8 cellular contexts compared by ENCODE assay signal in the genomic region with DNA sequence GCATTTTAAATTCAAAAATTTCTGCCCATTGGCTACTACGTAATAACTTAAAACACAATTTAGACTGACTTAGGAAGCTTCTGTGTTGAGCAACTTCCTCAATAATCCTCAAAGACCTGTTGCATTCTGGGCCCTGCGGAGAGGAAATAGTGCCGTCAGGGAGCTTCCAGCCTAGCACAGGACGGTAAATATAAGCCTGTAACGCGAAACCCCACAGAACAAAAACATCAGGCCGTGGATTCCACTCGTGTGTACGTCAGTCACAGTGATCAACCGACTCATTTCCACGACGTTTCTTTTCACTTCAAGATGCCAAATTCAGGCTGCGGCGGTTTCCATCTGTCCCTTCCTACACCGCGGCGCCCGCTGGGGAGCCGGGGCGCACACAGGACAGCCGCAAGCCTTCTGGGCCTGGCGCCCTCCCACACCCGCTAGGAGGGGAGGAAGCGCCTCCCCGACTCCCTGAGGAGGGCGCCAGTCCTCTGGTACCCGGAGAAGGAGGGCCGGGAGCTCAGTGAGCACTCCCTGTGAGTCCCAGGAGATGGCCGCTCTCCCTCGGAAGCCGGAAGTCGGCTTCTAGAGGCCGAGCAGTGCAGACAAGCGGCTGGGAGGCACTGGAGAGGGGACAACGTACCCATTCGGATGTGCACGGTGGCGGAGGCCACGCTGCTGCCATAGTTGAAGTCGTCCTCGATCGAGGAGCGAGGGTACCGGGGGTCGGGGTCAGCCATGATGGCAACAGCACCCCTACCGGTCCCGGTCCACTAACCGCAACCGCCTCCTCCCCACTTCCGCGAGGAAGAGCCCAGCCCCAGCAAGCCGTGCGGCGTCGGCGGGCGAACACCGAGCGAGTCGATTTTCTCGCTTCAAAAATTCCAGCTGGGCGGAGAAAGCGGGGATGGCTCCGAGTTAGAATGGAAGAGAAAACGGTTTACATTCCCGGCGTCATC. TPM values are rescaled to one million over a fixed set of nuclear protein-coding genes. Genes with fewer than 3 reads are reported as not detected.
DNase-seq lines count a peak whose midpoint lies in the region; ATAC-seq and TF ChIP-seq lines count a peak whose summit lies in the region.

TMBIM4 (minus strand) TSS at position 776 of the 950 bp plus-strand sequence; CDS start at position 731, 45 bp downstream.

- H3K36me3 Mint-ChIP-seq in nephron progenitor cell (ENCODE audit: low read depth) = peaks cover 48% of the 10 kb centered on the region

- H3K4me3 Mint-ChIP-seq in nephron progenitor cell = peak within 1 kb of the TSS; percentile 86
- peak within 1 kb of the TSS; percentile 98 to 99 for H3K4me3 Mint-ChIP-seq in stimulated activated naive CD8-positive, alpha-beta T cell treated with anti-CD3 and anti-CD28 coated beads, Interleukin-15, amount 100 ng/mL, for 72 hours

- H3K36me3 ChIP-seq in H7 (replicated peaks; ENCODE audit: control insufficient read depth, insufficient read depth, low read length) (no peaks in the 10 kb centered on the region), Loucy (ENCODE audit: insufficient read depth, low read length) (no peaks in the 10 kb centered on the region)

- H3K27me3 ChIP-seq in H7 (ENCODE audit: control insufficient read depth, insufficient read depth, low read length) (no peaks in the 10 kb centered on the region), Loucy (ENCODE audit: insufficient read depth, low read length, poor library complexity, severe bottlenecking) (no peaks in the 10 kb centered on the region)

- H3F3A ChIP-seq in Loucy (ENCODE audit: low read depth) = 0 out of 2 replicates have a peak, but pooled peaks cover 5% of the 10 kb centered on the region

- TF ChIP-seq CTCF in Loucy (conservative IDR thresholded peaks at IDR 0.05; ENCODE audit: low read length) (no peak; the same call in none of the 2 replicates), fibroblast of the aortic adventitia (IDR thresholded peaks at IDR 0.05; ENCODE audit: insufficient read depth, low read length) (peak; percentile 58), nephron progenitor cell (IDR thresholded peaks at IDR 0.05) (no peak)

- H3K4me1 Mint-ChIP-seq in nephron progenitor cell = peaks cover 13% of the 10 kb centered on the region
- peaks cover 50% of the 10 kb centered on the region for H3K4me1 Mint-ChIP-seq in stimulated activated naive CD8-positive, alpha-beta T cell treated with anti-CD3 and anti-CD28 coated beads, Interleukin-15, amount 100 ng/mL, for 72 hours

- TF ChIP-seq POLR2A in Raji (IDR thresholded peaks at IDR 0.05; ENCODE audit: insufficient read depth, low read depth, low read length) = peak; percentile 60

- H3K9me3 ChIP-seq in Loucy (ENCODE audit: insufficient read depth, low read depth, low read length) = peaks cover 14% of the 10 kb centered on the region; the same call in 1 of the 2 replicates

- ATAC-seq in stimulated activated naive CD8-positive, alpha-beta T cell treated with anti-CD3 and anti-CD28 coated beads, Interleukin-15, amount 100 ng/mL, for 72 hours = peak; percentile 88

- H4K20me1 ChIP-seq in Loucy (ENCODE audit: insufficient read depth, low read length, poor library complexity, severe bottlenecking) = no peaks in the 10 kb centered on the region

- H3K9me2 ChIP-seq in Loucy (replicated peaks; ENCODE audit: low read depth, low read length) = no peaks in the 10 kb centered on the region

- H3K4me1 ChIP-seq in Loucy (ENCODE audit: insufficient read depth, low read length, poor library complexity, severe bottlenecking) = peaks cover 21% of the 10 kb centered on the region

- peak within 1 kb of the TSS; percentile 91 for H3K4me2 ChIP-seq in Loucy (ENCODE audit: low read depth, low read length, poor library complexity, severe bottlenecking)

- peaks cover 3% of the 10 kb centered on the region for H3K27me3 Mint-ChIP-seq in nephron progenitor cell (ENCODE audit: low read depth, poor library complexity)
- no peaks in the 10 kb centered on the region for H3K27me3 Mint-ChIP-seq in stimulated activated naive CD8-positive, alpha-beta T cell treated with anti-CD3 and anti-CD28 coated beads, Interleukin-15, amount 100 ng/mL, for 72 hours

- H2AFZ ChIP-seq in Loucy (ENCODE audit: low read length) = peak within 1 kb of the TSS; percentile 94

- H3K4me3 ChIP-seq in H7 (ENCODE audit: insufficient read depth, low read depth, low read length) = peak within 1 kb of the TSS; percentile 40; the same call in 1 of the 2 replicates
- peak within 1 kb of the TSS; percentile 83 for H3K4me3 ChIP-seq in Loucy (ENCODE audit: low read length, poor library complexity, severe bottlenecking)
- H3K4me3 ChIP-seq in fibroblast of the aortic adventitia (ENCODE audit: low read depth, low read length) = peak within 1 kb of the TSS; percentile 85

- H3K79me2 ChIP-seq in Loucy (ENCODE audit: insufficient read depth, low read length) = peaks cover 46% of the 10 kb centered on the region

- DNase-seq in G401 (ENCODE audit: low spot score) = peak; percentile 70
- DNase-seq in H7 = peak; percentile 86
- DNase-seq in activated T-helper 9 cell treated with anti-CD3 and anti-CD28 coated beads, Interleukin-2, amount 50 U/mL, for 16 hours (ENCODE audit: low read depth) = peak; percentile 81
- peak; percentile 95 for DNase-seq in fibroblast of the aortic adventitia (ENCODE audit: low read depth)
- peak; percentile 61 for DNase-seq in nephron progenitor cell
- DNase-seq in stimulated activated naive CD8-positive, alpha-beta T cell treated with anti-CD3 and anti-CD28 coated beads, Interleukin-15, amount 100 ng/mL, for 72 hours = peak; percentile 81 to 89

- H3K27ac Mint-ChIP-seq in nephron progenitor cell = peak within 1 kb of the TSS; percentile 97
- peak within 1 kb of the TSS; percentile 99 for H3K27ac Mint-ChIP-seq in stimulated activated naive CD8-positive, alpha-beta T cell treated with anti-CD3 and anti-CD28 coated beads, Interleukin-15, amount 100 ng/mL, for 72 hours

- peak within 1 kb of the TSS; percentile 94 for H3K9ac ChIP-seq in Loucy (ENCODE audit: low read depth, low read length, poor library complexity, severe bottlenecking)

- H3K9me3 Mint-ChIP-seq in nephron progenitor cell = peaks cover 84% of the 10 kb centered on the region
- peaks cover 9 to 12% of the 10 kb centered on the region in 2 donors for H3K9me3 Mint-ChIP-seq in stimulated activated naive CD8-positive, alpha-beta T cell treated with anti-CD3 and anti-CD28 coated beads, Interleukin-15, amount 100 ng/mL, for 72 hours

- in situ Hi-C loops in G401 (cut with HindIII; ENCODE audit: low sequenced_read_pairs) = no loop called here

RNA-seq across cellular contexts. Expression of gene TMBIM4, which starts in this region (rescaled TPM):
- total RNA-seq in G401 (2014; rRNA removed; shearing (Covaris generic)) = 1.5 and 4.0 TPM in 2 replicates
- 0.07 TPM in 1 of 2 replicates, not detected in the other for total RNA-seq in H7 (2014; rRNA removed; shearing (Covaris generic))
- 115 and 220 TPM in 2 replicates for total RNA-seq in fibroblast of the aortic adventitia (ENCODE audit: low replicate concordance)

Comparison
In these comparisons a context has a peak if more than half of its experiments do, and no peak if none do; other contexts are left out.
1. Peak in every context shown above with its lines: DNase-seq, ATAC-seq and H3K4me3 ChIP-seq.
2. RNA of gene TMBIM4 (total RNA-seq): 115 to 220 TPM in fibroblast of the aortic adventitia; 1.5 to 4.0 TPM in G401 and 0.07 TPM in H7; every median in the first group is over 10 times any median in the second.
3. Peak in DNase-seq and H3K4me3 ChIP-seq in H7; RNA of the gene not detected or under 1 TPM.